ENCODE assay signal across 14 cellular contexts in genomic region chr9:86494644-86495081, GRCh38.
DNase-seq lines count a peak whose midpoint lies in the region; TF ChIP-seq lines count a peak whose summit lies in the region.
"Had no signal": no experiment of that assay in that cellular context is flagged by ENCODE, and none has a peak within 500 bp of the region (broad histone marks: within the 10 kb centered on the region; RNA-seq: fewer than 3 reads in every experiment).

No MANE protein-coding gene starts in this region.

- CTCF ChIA-PET in SK-N-SH (lab: Yijun Ruan, JAX) = interaction anchor here (1.1 to 2.8 kb wide), 2 partner anchors 820 to 830 kb away, joined by 3 to 13 read pairs; no protein-coding TSS in a partner anchor

- H3K79me2 ChIP-seq in osteoblast (ENCODE audit: insufficient read depth, low read length) = no peaks in the 10 kb centered on the region
- no peaks in the 10 kb centered on the region for H3K79me2 ChIP-seq in SK-N-SH (ENCODE audit: insufficient read depth)

- no peak overlapping the region for H3K9ac ChIP-seq in SK-N-SH

- WGBS in SK-N-SH (ENCODE audit: low lambda C conversion rate) = 63% methylated on average over 5 of the region's 5 CpGs

- no peak for TF ChIP-seq EP300 in SK-N-SH (IDR thresholded peaks at IDR 0.05; ENCODE audit: borderline replicate concordance in 1 of 2, low read depth in 1 of 2, low read length in 1 of 2)

- TF ChIP-seq CTCF in fibroblast of pulmonary artery (IDR thresholded peaks at IDR 0.05; ENCODE audit: low read length, missing control alignments) (no peak), osteoblast (IDR thresholded peaks at IDR 0.05; ENCODE audit: extremely low read depth, low read depth, low read length) (no peak), SK-N-SH (IDR thresholded peaks at IDR 0.05) (no peak)

- H3K4me1 ChIP-seq in osteoblast (ENCODE audit: insufficient read depth, low read length) (peaks cover 8% of the 10 kb centered on the region), SK-N-SH (ENCODE audit: control insufficient read depth in 1 of 2, insufficient read depth in 2 of 2, low read depth in 1 of 2, low read length in 1 of 2) (no peaks in the 10 kb centered on the region)

- no peaks in the 10 kb centered on the region for H3K27me3 ChIP-seq in osteoblast (ENCODE audit: insufficient read depth, low read length)
- H3K27me3 ChIP-seq in SK-N-SH (ENCODE audit: insufficient read depth) = no peaks in the 10 kb centered on the region

- H3K9me2 ChIP-seq in SK-N-SH = no peaks in the 10 kb centered on the region

- H3K9me3 ChIP-seq in osteoblast (ENCODE audit: low read depth, low read length) = no peaks in the 10 kb centered on the region
- no peaks in the 10 kb centered on the region for H3K9me3 ChIP-seq in SK-N-SH

- H2AFZ ChIP-seq in osteoblast (ENCODE audit: low read length) = no peak overlapping the region
- H2AFZ ChIP-seq in SK-N-SH (ENCODE audit: low read depth) = no peak overlapping the region

- H3K4me2 ChIP-seq in osteoblast (ENCODE audit: insufficient read depth, low read length) = no peak overlapping the region
- H3K4me2 ChIP-seq in SK-N-SH = no peak overlapping the region

- no peak for TF ChIP-seq RAD21 in SK-N-SH (IDR thresholded peaks at IDR 0.05; ENCODE audit: low read length)

- H4K20me1 ChIP-seq in osteoblast (ENCODE audit: insufficient read depth, low read length) (no peaks in the 10 kb centered on the region), SK-N-SH (ENCODE audit: insufficient read depth) (no peaks in the 10 kb centered on the region)

- POLR2A ChIA-PET in SK-N-SH (lab: Yijun Ruan, JAX) = no interaction called here

- H3K27ac ChIP-seq in osteoblast (ENCODE audit: low read depth, low read length) (peak overlapping the region; percentile 60), SK-N-SH (ENCODE audit: low read depth in 2 of 2, low read length in 1 of 2) (no peak overlapping the region)

- H3K4me3 ChIP-seq in fibroblast of pulmonary artery (replicated peaks; ENCODE audit: low read depth, low read length) = no peak overlapping the region
- no peak overlapping the region for H3K4me3 ChIP-seq in osteoblast (ENCODE audit: insufficient read depth, low read length)
- no peak overlapping the region for H3K4me3 ChIP-seq in SK-N-SH (ENCODE audit: low read depth in 2 of 2, low read length in 1 of 2)

- no peaks in the 10 kb centered on the region for H3K36me3 ChIP-seq in osteoblast (ENCODE audit: insufficient read depth, low read length)
- H3K36me3 ChIP-seq in SK-N-SH (replicated peaks in 1 of 2; ENCODE audit: control insufficient read depth in 1 of 2, insufficient read depth in 2 of 2, low read length in 1 of 2) = no peaks in the 10 kb centered on the region

- H3F3A ChIP-seq in SK-N-SH (replicated peaks; ENCODE audit: insufficient read depth) = no peaks in the 10 kb centered on the region

- DNase-seq in EL = peak; percentile 58
- DNase-seq in NCI-H460 (ENCODE audit: extremely low read depth, low read depth) = peak; percentile 26
- DNase-seq in fibroblast of pulmonary artery (ENCODE audit: low read depth) = peak; percentile 96
- peak; percentile 72 for DNase-seq in osteoblast (ENCODE audit: insufficient read length, low spot score, missing footprints)
- no peak for DNase-seq in SK-N-SH
- DNase-seq in activated naive CD4-positive, alpha-beta T cell treated with anti-CD3 and anti-CD28 coated beads, Interleukin-2, amount 50 U/mL, for 16 hours = no peak
- DNase-seq in pons (ENCODE audit: low spot score) = no peak
- DNase-seq in NCI-H1092 (lab: John Stamatoyannopoulos, UW) = no peak
- DNase-seq: activated B cell treated with CpG ODN at 0.5 μM for 24 hours; activated naive CD4-positive, alpha-beta T cell treated with anti-CD3 and anti-CD28 coated beads, Interleukin-2, amount 10 ng/mL, durations not matched to agents 7 days and 5 days; CD4-positive, alpha-beta memory T cell; NCI-H2171 treated with DMSO at 0.1 percent for 48 hours; stimulated activated CD4-positive, alpha-beta T cell treated with anti-CD3 and anti-CD28 coated beads, Interleukin-4, amount 100 ng/mL, for 4 hours; stimulated activated naive CD4-positive, alpha-beta T cell had no signal

TF ChIP-seq in SK-N-SH, 30 proteins besides CTCF, POLR2A, EP300 and RAD21:
- TF ChIP-seq TEAD4 (IDR thresholded peaks at IDR 0.05; ENCODE audit: borderline replicate concordance, insufficient read depth) (no peak), ZBTB33 (IDR thresholded peaks at IDR 0.05; ENCODE audit: borderline replicate concordance, low read depth) (no peak), GABPA (IDR thresholded peaks at IDR 0.05; ENCODE audit: low read depth) (no peak), RCOR1 (IDR thresholded peaks at IDR 0.05; ENCODE audit: low read length) (no peak), YY1 (IDR thresholded peaks at IDR 0.05; ENCODE audit: low read depth) (no peak), ELF1 (IDR thresholded peaks at IDR 0.05) (no peak), FOXM1 (IDR thresholded peaks at IDR 0.05; ENCODE audit: low read depth) (no peak)
- TF ChIP-seq, protein P1, sequence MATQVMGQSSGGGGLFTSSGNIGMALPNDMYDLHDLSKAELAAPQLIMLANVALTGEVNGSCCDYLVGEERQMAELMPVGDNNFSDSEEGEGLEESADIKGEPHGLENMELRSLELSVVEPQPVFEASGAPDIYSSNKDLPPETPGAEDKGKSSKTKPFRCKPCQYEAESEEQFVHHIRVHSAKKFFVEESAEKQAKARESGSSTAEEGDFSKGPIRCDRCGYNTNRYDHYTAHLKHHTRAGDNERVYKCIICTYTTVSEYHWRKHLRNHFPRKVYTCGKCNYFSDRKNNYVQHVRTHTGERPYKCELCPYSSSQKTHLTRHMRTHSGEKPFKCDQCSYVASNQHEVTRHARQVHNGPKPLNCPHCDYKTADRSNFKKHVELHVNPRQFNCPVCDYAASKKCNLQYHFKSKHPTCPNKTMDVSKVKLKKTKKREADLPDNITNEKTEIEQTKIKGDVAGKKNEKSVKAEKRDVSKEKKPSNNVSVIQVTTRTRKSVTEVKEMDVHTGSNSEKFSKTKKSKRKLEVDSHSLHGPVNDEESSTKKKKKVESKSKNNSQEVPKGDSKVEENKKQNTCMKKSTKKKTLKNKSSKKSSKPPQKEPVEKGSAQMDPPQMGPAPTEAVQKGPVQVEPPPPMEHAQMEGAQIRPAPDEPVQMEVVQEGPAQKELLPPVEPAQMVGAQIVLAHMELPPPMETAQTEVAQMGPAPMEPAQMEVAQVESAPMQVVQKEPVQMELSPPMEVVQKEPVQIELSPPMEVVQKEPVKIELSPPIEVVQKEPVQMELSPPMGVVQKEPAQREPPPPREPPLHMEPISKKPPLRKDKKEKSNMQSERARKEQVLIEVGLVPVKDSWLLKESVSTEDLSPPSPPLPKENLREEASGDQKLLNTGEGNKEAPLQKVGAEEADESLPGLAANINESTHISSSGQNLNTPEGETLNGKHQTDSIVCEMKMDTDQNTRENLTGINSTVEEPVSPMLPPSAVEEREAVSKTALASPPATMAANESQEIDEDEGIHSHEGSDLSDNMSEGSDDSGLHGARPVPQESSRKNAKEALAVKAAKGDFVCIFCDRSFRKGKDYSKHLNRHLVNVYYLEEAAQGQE (IDR thresholded peaks at IDR 0.05; ENCODE audit: low read depth, low read length) = no peak

Comparison
In these comparisons a context has a peak if more than half of its experiments do, and no peak if none do; other contexts are left out.
1. DNase-seq: peak in EL (single experiment), NCI-H460 (single experiment), fibroblast of pulmonary artery (single experiment) and osteoblast (single experiment); none in SK-N-SH (single experiment), activated naive CD4-positive, alpha-beta T cell treated with anti-CD3 and anti-CD28 coated beads, Interleukin-2, amount 50 U/mL, for 16 hours (single experiment), pons (single experiment) and NCI-H1092 (single experiment).